In the genomic region with DNA sequence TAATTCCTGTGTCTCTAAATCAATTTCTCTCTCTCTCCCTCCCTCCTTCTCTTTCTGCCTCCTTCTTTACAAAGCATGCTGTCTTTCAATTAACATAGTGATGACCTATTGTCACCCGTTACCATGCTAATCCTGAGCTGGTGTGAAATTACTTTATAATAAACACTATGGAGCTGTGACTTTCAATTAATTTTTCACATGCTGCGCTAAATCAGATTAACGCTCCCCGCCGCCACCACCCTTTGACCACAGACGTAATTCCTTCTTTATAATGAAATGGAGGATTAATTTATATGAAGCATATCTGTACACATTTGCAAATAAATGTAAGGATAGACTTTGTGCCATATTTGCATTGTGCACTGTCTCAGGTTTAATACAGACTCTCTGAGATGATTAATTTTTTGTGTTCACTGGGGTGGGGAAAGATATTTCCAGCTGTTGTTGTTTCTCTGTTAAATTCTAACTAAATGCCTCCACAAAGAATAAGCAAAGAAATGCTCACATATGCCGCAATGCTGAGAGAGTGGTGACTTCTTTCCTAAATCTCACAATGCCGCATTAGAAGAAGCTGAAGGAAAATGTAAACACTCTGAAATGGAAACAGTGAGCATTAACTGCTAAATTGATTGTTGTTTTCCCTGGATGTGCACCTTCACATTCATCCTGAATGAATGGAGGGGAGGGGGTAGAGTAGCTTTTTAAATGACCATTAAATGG, we compare ENCODE assay signal across 25 cellular contexts.
"Had no signal": no experiment of that assay in that cellular context is flagged by ENCODE, and none has a peak within 500 bp of the region (broad histone marks: within the 10 kb centered on the region; RNA-seq: fewer than 3 reads in every experiment).

No MANE protein-coding gene starts in this region.

- H3K27ac ChIP-seq: body of pancreas, cardiac muscle cell, heart left ventricle, left lung, lower lobe of right lung, neutrophil, skin epidermis, thoracic aorta, VCaP had no signal

- ATAC-seq: body of pancreas; effector memory CD8-positive, alpha-beta T cell; heart left ventricle; left lung; lower lobe of right lung; sciatic nerve; stimulated activated effector memory CD8-positive, alpha-beta T cell treated with anti-CD3 and anti-CD28 coated beads, Interleukin-12 subunit alpha, Interleukin-12 subunit beta, amount 100 ng/mL, for 72 hours had no signal

- DNase-seq: activated CD4-positive, alpha-beta T cell treated with anti-CD3 and anti-CD28 coated beads for 4 hours; activated CD4-positive, alpha-beta T cell treated with anti-CD3 and anti-CD28 coated beads, Interleukin-2, amount 50 U/mL, for 4 hours; activated effector memory CD4-positive, alpha-beta T cell treated with Interleukin-2 at 50 U/mL for 16 hours; activated naive CD4-positive, alpha-beta T cell treated with Interleukin-2 at 50 U/mL for 16 hours; aorta; body of pancreas; cortex of kidney; effector memory CD8-positive, alpha-beta T cell; heart left ventricle; immature natural killer cell; kidney; left lung; lower lobe of right lung; naive B cell; stimulated activated CD4-positive, alpha-beta T cell treated with anti-CD3 and anti-CD28 coated beads, Interleukin-12 subunit alpha, Interleukin-12 subunit beta, amount 100 ng/mL, for 4 hours; stimulated activated CD4-positive, alpha-beta T cell treated with anti-CD3 and anti-CD28 coated beads, Interleukin-4, amount 100 ng/mL, for 1 hour; T-helper 9 cell; trophoblast cell had no signal

- H3K4me3 ChIP-seq: body of pancreas, cardiac muscle cell, heart left ventricle, left lung, lower lobe of right lung, skin epidermis, thoracic aorta had no signal

- H3K4me1 ChIP-seq: body of pancreas, lower lobe of right lung had no signal

- H3K36me3 ChIP-seq: cardiac muscle cell, heart left ventricle, left lung, lower lobe of right lung, neutrophil, thoracic aorta had no signal

- H3K27me3 ChIP-seq: body of pancreas, cardiac muscle cell, heart left ventricle, left lung, neutrophil had no signal
